13 cellular contexts compared by ENCODE assay signal in the genomic region with DNA sequence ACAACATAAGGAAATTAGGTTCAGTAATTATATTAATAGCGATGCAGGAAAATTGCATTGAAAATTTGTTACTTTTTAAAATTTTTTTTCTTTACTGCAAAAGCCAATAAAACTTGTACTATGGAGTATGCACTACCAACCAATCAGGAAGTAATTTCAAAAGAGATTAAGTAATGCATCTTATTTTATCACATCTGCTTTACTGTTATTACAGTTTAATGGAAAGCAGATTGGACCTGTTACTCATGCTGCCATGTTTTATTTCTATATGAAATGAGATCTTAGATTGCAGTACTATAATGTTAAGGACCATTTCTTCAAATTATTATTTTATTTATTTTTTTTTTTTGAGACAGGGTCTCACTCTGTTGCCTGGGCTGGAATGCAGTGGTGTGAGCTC. TPM values are rescaled to one million over a fixed set of nuclear protein-coding genes. Genes with fewer than 3 reads are reported as not detected.
A peak's percentile ranks its signal among the peaks of the same experiment; 100 is the strongest.
DNase-seq lines count a peak whose midpoint lies in the region; ATAC-seq, FAIRE-seq and TF ChIP-seq lines count a peak whose summit lies in the region.
"Had no signal": no experiment of that assay in that cellular context is flagged by ENCODE, and none has a peak within 500 bp of the region (broad histone marks: within the 10 kb centered on the region; RNA-seq: fewer than 3 reads in every experiment).

No MANE protein-coding gene starts in this region.

- intact Hi-C loops in CD8-positive, alpha-beta T cell (cut with DNase I, micrococcal nuclease): loop anchor here (2.0 to 10.0 kb wide), 9 partner anchors 47 to 1174 kb away; a partner anchor contains a TSS

- no peaks in the 10 kb centered on the region for H3K27me3 Mint-ChIP-seq in CD8-positive, alpha-beta T cell (ENCODE audit: low read depth)
- H3K27me3 Mint-ChIP-seq: activated naive CD8-positive, alpha-beta T cell treated with anti-CD3 and anti-CD28 coated beads for 36 hours had no signal

- POLR2A ChIA-PET in RWPE1 (lab: Yijun Ruan, JAX; ENCODE audit: low non-redundant PET): no interaction called here
- POLR2A ChIA-PET in CD8-positive, alpha-beta T cell (lab: Charles Lee): no interaction called here

- H2AFZ ChIP-seq in GM23248: peak overlapping the region; percentile 81
- H2AFZ ChIP-seq in fibroblast of lung (ENCODE audit: low read length): no peak overlapping the region

- peak overlapping the region; percentile 99 for H3K9ac ChIP-seq in GM23248
- H3K9ac ChIP-seq in fibroblast of lung (ENCODE audit: insufficient read depth, low read length): no peak overlapping the region

- H3K9me3 ChIP-seq in GM23248 (ENCODE audit: low read depth): no peaks in the 10 kb centered on the region
- no peaks in the 10 kb centered on the region for H3K9me3 ChIP-seq in fibroblast of lung (ENCODE audit: control insufficient read depth, insufficient read depth, low read depth, low read length)
- no peaks in the 10 kb centered on the region for H3K9me3 ChIP-seq in small intestine (ENCODE audit: control insufficient read depth, low read depth)
- no peaks in the 10 kb centered on the region for H3K9me3 ChIP-seq in CD8-positive, alpha-beta T cell (ENCODE audit: low read length)
- no peaks in the 10 kb centered on the region for H3K9me3 ChIP-seq in HAP-1

- H4K20me1 ChIP-seq in GM23248 (ENCODE audit: insufficient read depth) (peaks cover 7% of the 10 kb centered on the region; the same call in 1 of the 2 replicates), fibroblast of lung (ENCODE audit: control insufficient read depth, extremely low read depth, insufficient read depth, low read length) (no peaks in the 10 kb centered on the region)

- H3K9me3 Mint-ChIP-seq in CD8-positive, alpha-beta T cell: no peaks in the 10 kb centered on the region
- H3K9me3 Mint-ChIP-seq: activated naive CD8-positive, alpha-beta T cell treated with anti-CD3 and anti-CD28 coated beads for 36 hours; natural killer cell had no signal

- TF ChIP-seq CTCF in RWPE1 (conservative IDR thresholded peaks at IDR 0.05; ENCODE audit: low read depth) (no peak), fibroblast of lung (conservative IDR thresholded peaks at IDR 0.05 in 1 of 2, IDR thresholded peaks at IDR 0.05 in 1 of 2; ENCODE audit: low read depth in 1 of 2, low read length in 2 of 2) (no peak)
- TF ChIP-seq CTCF in CD8-positive, alpha-beta T cell (IDR thresholded peaks at IDR 0.05): no peak

- CTCF ChIA-PET in RWPE1 (lab: Yijun Ruan, JAX): interaction anchor here (0.6 kb wide), 2 partner anchors 50 to 190 kb away, joined by 3 to 4 read pairs; no protein-coding TSS in a partner anchor
- CTCF ChIA-PET in CD8-positive, alpha-beta T cell (lab: Charles Lee): interaction anchor here (0.5 kb wide), 1 partner anchor 96 kb away, joined by 3 read pairs; no protein-coding TSS in a partner anchor

- in situ Hi-C loops in GM23248 (cut with MboI): no loop called here
- in situ Hi-C loops in HAP-1 (cut with MboI; ENCODE audit: low sequenced_read_pairs): no loop called here

- H3K4me1 ChIP-seq in GM23248 (ENCODE audit: insufficient read depth) (peaks cover 28% of the 10 kb centered on the region), fibroblast of lung (ENCODE audit: control insufficient read depth, extremely low read depth, insufficient read depth, low read length) (no peaks in the 10 kb centered on the region), small intestine (ENCODE audit: control insufficient read depth in 2 of 2, insufficient read depth in 1 of 2, low read depth in 1 of 2, low read length in 1 of 2) (peaks cover 0 to 2% of the 10 kb centered on the region in 2 donors), HAP-1 (peaks cover 9% of the 10 kb centered on the region)
- H3K4me1 ChIP-seq in CD8-positive, alpha-beta T cell (ENCODE audit: insufficient read depth, low read length): peaks cover 25% of the 10 kb centered on the region

- H3K4me3 Mint-ChIP-seq in CD8-positive, alpha-beta T cell: no peak overlapping the region

- H3K36me3 ChIP-seq in GM23248 (ENCODE audit: low read depth): no peaks in the 10 kb centered on the region
- no peaks in the 10 kb centered on the region for H3K36me3 ChIP-seq in fibroblast of lung (ENCODE audit: control insufficient read depth, insufficient read depth, low read length)
- H3K36me3 ChIP-seq in small intestine (ENCODE audit: control insufficient read depth in 2 of 2, insufficient read depth in 2 of 2, low read length in 2 of 2): no peaks in the 10 kb centered on the region
- H3K36me3 ChIP-seq in CD8-positive, alpha-beta T cell (ENCODE audit: insufficient read depth, low read length): no peaks in the 10 kb centered on the region
- no peaks in the 10 kb centered on the region; the same call in 1 of the 2 replicates for H3K36me3 ChIP-seq in HAP-1 (replicated peaks)

- H3K79me2 ChIP-seq in GM23248 (ENCODE audit: insufficient read depth): peaks cover 82% of the 10 kb centered on the region
- peaks cover 33% of the 10 kb centered on the region for H3K79me2 ChIP-seq in fibroblast of lung (ENCODE audit: control insufficient read depth, insufficient read depth, low read length)

- H3K27ac ChIP-seq in GM23248 (peak overlapping the region; percentile 80), RWPE1 (peak overlapping the region; percentile 99), fibroblast of lung (ENCODE audit: insufficient read depth, low read length) (no peak overlapping the region), small intestine (ENCODE audit: low read depth in 1 of 2, low read length in 1 of 2) (no peak overlapping the region)
- no peak overlapping the region for H3K27ac ChIP-seq in CD8-positive, alpha-beta T cell (ENCODE audit: low read depth, low read length)

- H3K9me2 ChIP-seq in GM23248 (ENCODE audit: insufficient read depth): no peaks in the 10 kb centered on the region

- no peak for ATAC-seq in CD8-positive, alpha-beta T cell
- ATAC-seq in HG03039 (IDR thresholded peaks at IDR 0.05; ENCODE audit: unreplicated experiment): no peak
- ATAC-seq: natural killer cell had no signal

- DNase-seq in GM23248 (peak; percentile 37), RWPE1 (ENCODE audit: low spot score) (no peak), fibroblast of lung (ENCODE audit: low read depth in 2 of 2) (no peak), small intestine (peak; percentile 71), HAP-1 (ENCODE audit: low spot score in 2 of 2) (no peak)
- no peak for DNase-seq in CD8-positive, alpha-beta T cell
- DNase-seq in activated CD4-positive, alpha-beta T cell treated with anti-CD3 and anti-CD28 coated beads, Interleukin-2, amount 50 U/mL, for 48 hours: no peak
- DNase-seq: activated naive CD8-positive, alpha-beta T cell treated with anti-CD3 and anti-CD28 coated beads for 36 hours; DMS 273 treated with DMSO at 0.1 percent for 48 hours; natural killer cell; NCI-H510A treated with DMSO at 0.1 percent for 48 hours had no signal

- H3K36me3 Mint-ChIP-seq in CD8-positive, alpha-beta T cell: peaks cover 15% of the 10 kb centered on the region
- H3K36me3 Mint-ChIP-seq: natural killer cell had no signal

- WGBS in GM23248 (ENCODE audit: low coverage in 1 of 2, low lambda C conversion rate in 2 of 2, missing lambda C conversion rate in 2 of 2), 2 experiments: 48 to 53% methylated on average over 1 of the region's 1 CpG
- 70 to 91% (median 78%) methylated on average over 1 of the region's 1 CpG for WGBS in small intestine, 3 donors

- no peaks in the 10 kb centered on the region for H3K27me3 ChIP-seq in GM23248 (replicated peaks; ENCODE audit: insufficient read depth)
- H3K27me3 ChIP-seq in fibroblast of lung (ENCODE audit: control insufficient read depth, insufficient read depth, low read length): no peaks in the 10 kb centered on the region
- H3K27me3 ChIP-seq in small intestine (ENCODE audit: control insufficient read depth in 2 of 2, insufficient read depth in 2 of 2, low read length in 2 of 2): no peaks in the 10 kb centered on the region
- H3K27me3 ChIP-seq in CD8-positive, alpha-beta T cell (ENCODE audit: insufficient read depth, low read length): no peaks in the 10 kb centered on the region
- H3K27me3 ChIP-seq in HAP-1 (ENCODE audit: low read depth): no peaks in the 10 kb centered on the region

- no peak for FAIRE-seq in small intestine (lab: Jason Lieb, UNC)
- FAIRE-seq: GM12891 had no signal

- H3K27ac Mint-ChIP-seq in CD8-positive, alpha-beta T cell: no peak overlapping the region

- peaks cover 26% of the 10 kb centered on the region for H3F3A ChIP-seq in GM23248 (ENCODE audit: insufficient read depth)

- H3K4me3 ChIP-seq in GM23248 (peak overlapping the region; percentile 98), fibroblast of lung (replicated peaks in 1 of 4; ENCODE audit: control extremely low read depth in 1 of 4, insufficient read depth in 1 of 4, low read depth in 3 of 4, low read length in 4 of 4) (peak overlapping the region in 2 of 4 experiments; percentile 63 to 78), small intestine (ENCODE audit: low read depth in 1 of 2, low read length in 2 of 2) (no peak overlapping the region), HAP-1 (no peak overlapping the region)
- H3K4me3 ChIP-seq in CD8-positive, alpha-beta T cell (ENCODE audit: low read depth, low read length): no peak overlapping the region

- H3K4me2 ChIP-seq in GM23248 (ENCODE audit: unreplicated experiment) (peak overlapping the region; percentile 66), fibroblast of lung (ENCODE audit: extremely low read depth, insufficient read depth, low read length) (peak overlapping the region; percentile 88)

- peaks cover 47% of the 10 kb centered on the region for H3K4me1 Mint-ChIP-seq in CD8-positive, alpha-beta T cell (ENCODE audit: low read depth)

RNA-seq across cellular contexts. Expression of a gene that starts 1.7 kb away (rescaled TPM):
- total RNA-seq in GM23248 (2014; rRNA removed; shearing (Covaris generic)): 31.6 and 44.2 TPM in 2 replicates
- polyA plus RNA-seq in GM23248 (2016; fragmentation: Nextera tagmentation; extraction: Ambion mirVana) (25.6 TPM in 2 replicates), fibroblast of lung (33.2 and 42.0 TPM in 2 replicates), small intestine (10 to 100 TPM in 2 of 3 donors, 1 to 10 TPM in 1; 9.7 to 13.2 (median 10.5) TPM)
- total RNA-seq in fibroblast of lung: 76.5 and 88.2 TPM in 2 replicates
- polyA plus RNA-seq in fibroblast of lung (2012): 24.1 and 26.5 TPM in 2 replicates
- 10.5 and 20.8 TPM in 2 replicates for polyA minus RNA-seq in fibroblast of lung (ENCODE audit: low replicate concordance)
- total RNA-seq in CD8-positive, alpha-beta T cell: 10 to 100 TPM in 1 of 2 experiments, 1 to 10 TPM in 1; 9.4 to 10.8 TPM

RNA-seq across cellular contexts. Expression of a gene that starts 2.4 kb away (rescaled TPM):
- 8.7 and 9.9 TPM in 2 replicates for total RNA-seq in GM23248 (2014; rRNA removed; shearing (Covaris generic))
- polyA plus RNA-seq in GM23248 (2016; fragmentation: Nextera tagmentation; extraction: Ambion mirVana) (6.3 and 7.7 TPM in 2 replicates), fibroblast of lung (6.4 and 7.1 TPM in 2 replicates), small intestine (1 to 10 TPM; 1.6 to 6.0 (median 5.4) TPM)
- total RNA-seq in fibroblast of lung: 5.4 and 5.6 TPM in 2 replicates
- 5.5 and 6.0 TPM in 2 replicates for polyA plus RNA-seq in fibroblast of lung (2012)
- 2.4 and 3.3 TPM in 2 replicates for polyA minus RNA-seq in fibroblast of lung (ENCODE audit: low replicate concordance)
- 10 to 100 TPM; 11.2 to 11.4 TPM for total RNA-seq in CD8-positive, alpha-beta T cell

Comparison
In these comparisons a context has a peak if more than half of its experiments do, and no peak if none do; other contexts are left out.
1. DNase-seq: peak in GM23248 (single experiment) and small intestine (single experiment); none in RWPE1 (single experiment), fibroblast of lung (0 of 2), CD8-positive, alpha-beta T cell (0 of 7), HAP-1 (0 of 2) and activated CD4-positive, alpha-beta T cell treated with anti-CD3 and anti-CD28 coated beads, Interleukin-2, amount 50 U/mL, for 48 hours (0 of 2).
2. H3K27ac ChIP-seq: peak in GM23248 (single experiment) and RWPE1 (single experiment); none in fibroblast of lung (single experiment), small intestine (0 of 2) and CD8-positive, alpha-beta T cell (single experiment).